In genomic region chr12:99453831-99454538, GRCh38 we compare ENCODE assay signal across 12 cellular contexts.
DNase-seq lines count a peak whose midpoint lies in the region; ATAC-seq lines count a peak whose summit lies in the region.
"Had no signal": no experiment of that assay in that cellular context is flagged by ENCODE, and none has a peak within 500 bp of the region (broad histone marks: within the 10 kb centered on the region; RNA-seq: fewer than 3 reads in every experiment).

No MANE protein-coding gene starts in this region.

- peak; percentile 72 for DNase-seq in RPMI7951 (ENCODE audit: low read depth)
- peak; percentile 48 for DNase-seq in superior temporal gyrus (ENCODE audit: extremely low spot score)
- DNase-seq in NOMO-1 treated with dmso at 0.1 percent for 144 hours (lab: John Stamatoyannopoulos, UW; ENCODE audit: unreplicated experiment) = no peak
- no peak for DNase-seq in NCI-H2196 treated with DMSO at 0.1 percent for 48 hours (lab: John Stamatoyannopoulos, UW; ENCODE audit: unreplicated experiment)
- no peak for DNase-seq in left colon
- DNase-seq: activated naive CD4-positive, alpha-beta T cell treated with anti-CD3 and anti-CD28 coated beads, Interleukin-2, amount 10 ng/mL, durations not matched to agents 7 days and 5 days; erythroblast; IMR-90; mammary epithelial cell; NCI-H524 had no signal

- ATAC-seq in GM19351 (IDR thresholded peaks at IDR 0.05; ENCODE audit: unreplicated experiment) = peak; percentile 74
- ATAC-seq in HG02943 (IDR thresholded peaks at IDR 0.05; ENCODE audit: low read depth, unreplicated experiment) = peak; percentile 49
- no peak for ATAC-seq in left colon

- intact Hi-C loops in left colon (cut with DNase I, micrococcal nuclease) = no loop called here

Comparison
In these comparisons a context has a peak if more than half of its experiments do, and no peak if none do; other contexts are left out.
1. DNase-seq: peak in RPMI7951 (single experiment) and superior temporal gyrus (single experiment); none in NOMO-1 treated with dmso at 0.1 percent for 144 hours (single experiment), NCI-H2196 treated with DMSO at 0.1 percent for 48 hours (single experiment) and left colon (0 of 2).